Comparison of ENCODE assay signal across 10 cellular contexts in genomic region chr2:113503094-113504042, GRCh38. TPM values are rescaled to one million over a fixed set of nuclear protein-coding genes. Genes with fewer than 3 reads are reported as not detected.
DNase-seq lines count a peak whose midpoint lies in the region; ATAC-seq, FAIRE-seq and TF ChIP-seq lines count a peak whose summit lies in the region.
"Not testable (repeated sequence)": the region's sequence is repeated elsewhere in the genome, so short reads cannot be mapped to it uniquely, and the experiment has no call there.
"Had no signal": no experiment of that assay in that cellular context is flagged by ENCODE, and none has a peak within 500 bp of the region (broad histone marks: within the 10 kb centered on the region; RNA-seq: fewer than 3 reads in every experiment).

No MANE protein-coding gene starts in this region.

- H3K9me3 Mint-ChIP-seq in CD4-positive, CD25-positive, alpha-beta regulatory T cell: not testable (repeated sequence)

- under 1% methylated on average over 25 of the region's 116 CpGs for WGBS in GM12878 (ENCODE audit: insufficient coverage, insufficient replicate concordance, low lambda C conversion rate, missing lambda C conversion rate)

- not testable (repeated sequence) for H3K79me2 ChIP-seq in GM12878 (ENCODE audit: control insufficient read depth, insufficient read depth, low read length)

- H3K27ac ChIP-seq in CD4-positive, CD25-positive, alpha-beta regulatory T cell (ENCODE audit: insufficient read depth, low read length, poor library complexity, severe bottlenecking); WERI-Rb-1; GM12878 (ENCODE audit: control insufficient read depth, insufficient read depth): not testable (repeated sequence)

- not testable (repeated sequence) for H3K27me3 ChIP-seq in CD4-positive, CD25-positive, alpha-beta regulatory T cell (ENCODE audit: control insufficient read depth, insufficient read depth, low read length); WERI-Rb-1 (ENCODE audit: insufficient read depth, low read depth, severe bottlenecking); GM12878 (replicated peaks in 1 of 2; ENCODE audit: control insufficient read depth in 2 of 2, insufficient read depth in 2 of 2, low read length in 1 of 2)

- not testable (repeated sequence) for H4K20me1 ChIP-seq in GM12878 (ENCODE audit: control insufficient read depth, insufficient read depth)

- TF ChIP-seq RAD21 in GM12878 (IDR thresholded peaks at IDR 0.05; ENCODE audit: insufficient read depth, low read depth, low read length): not testable (repeated sequence)

- peak in 2 of 3 donors; percentile 16 to 32 for DNase-seq in CD4-positive, CD25-positive, alpha-beta regulatory T cell
- not testable (repeated sequence) for DNase-seq in WERI-Rb-1; GM12878 (ENCODE audit: low read depth, low spot score)
- DNase-seq in germinal center (ENCODE audit: low spot score) (peak; percentile 17), mucosa of descending colon (peak in 2 of 3 donors; percentile 16 to 44)
- peak; percentile 24 to 55 for DNase-seq in stimulated activated CD4-positive, alpha-beta T cell treated with anti-CD3 and anti-CD28 coated beads, Interleukin-2, amount 100 ng/mL, for 24 hours

- intact Hi-C loops in GM12878 (cut with micrococcal nuclease; ENCODE audit: unreplicated experiment); mucosa of descending colon (cut with DNase I, micrococcal nuclease): not testable (repeated sequence)

- not testable (repeated sequence) for TF ChIP-seq EP300 in GM12878 (IDR thresholded peaks at IDR 0.05; ENCODE audit: borderline replicate concordance in 1 of 2, control insufficient read depth in 1 of 2, low read depth in 2 of 2, low read length in 2 of 2)

- H3K4me1 ChIP-seq in CD4-positive, CD25-positive, alpha-beta regulatory T cell (ENCODE audit: control insufficient read depth, insufficient read depth, low read length, poor library complexity, severe bottlenecking): peaks cover 15% of the 10 kb centered on the region
- H3K4me1 ChIP-seq in GM12878 (ENCODE audit: control insufficient read depth, insufficient read depth, low read length): not testable (repeated sequence)
- H3K4me1 ChIP-seq in mucosa of descending colon (ENCODE audit: low read depth): peaks cover 18% of the 10 kb centered on the region

- not testable (repeated sequence) for TF ChIP-seq POLR2A in GM12878 (IDR thresholded peaks at IDR 0.05; ENCODE audit: low read depth, low read length)

- in situ Hi-C loops in GM12878 (cut with MboI): not testable (repeated sequence)

- not testable (repeated sequence) for H3K36me3 ChIP-seq in CD4-positive, CD25-positive, alpha-beta regulatory T cell (ENCODE audit: control insufficient read depth, insufficient read depth, low read length); WERI-Rb-1; GM12878 (ENCODE audit: control insufficient read depth in 2 of 2, insufficient read depth in 2 of 2, low read length in 1 of 2); mucosa of descending colon (ENCODE audit: low read depth)

- peak overlapping the region; percentile 55 for H3K4me2 ChIP-seq in GM12878 (ENCODE audit: control insufficient read depth, insufficient read depth)

- not testable (repeated sequence) for H3K36me3 Mint-ChIP-seq in CD4-positive, CD25-positive, alpha-beta regulatory T cell

- peak overlapping the region in 3 of 4 donors; percentile 66 to 77 (median 72) for H3K4me3 Mint-ChIP-seq in CD4-positive, CD25-positive, alpha-beta regulatory T cell

- not testable (repeated sequence) for H3K4me3 ChIP-seq in CD4-positive, CD25-positive, alpha-beta regulatory T cell (ENCODE audit: low read depth, low read length); GM12878; mucosa of descending colon
- H3K4me3 ChIP-seq in WERI-Rb-1 (ENCODE audit: low read depth, low read length): peak overlapping the region; percentile 39

- H3K27me3 Mint-ChIP-seq in CD4-positive, CD25-positive, alpha-beta regulatory T cell: peaks cover 23% of the 10 kb centered on the region

- peak; percentile 48 to 60 for ATAC-seq in CD4-positive, CD25-positive, alpha-beta regulatory T cell (ENCODE audit: low read depth in 2 of 2)
- ATAC-seq in GM19468 (IDR thresholded peaks at IDR 0.05; ENCODE audit: extremely low read depth, unreplicated experiment): peak; percentile 44
- ATAC-seq in HG03354 (IDR thresholded peaks at IDR 0.05; ENCODE audit: poor library complexity, severe bottlenecking, unreplicated experiment): peak; percentile 68
- peak; percentile 87 for ATAC-seq in GM12878
- peak; percentile 57 for ATAC-seq in mucosa of descending colon

- SMC1A ChIA-PET in GM12878 (lab: Charles Lee; ENCODE audit: uncharacterized antibody, unreplicated experiment): not testable (repeated sequence)

- POLR2A ChIA-PET in GM12878 (lab: Charles Lee): not testable (repeated sequence)

- H3K9ac ChIP-seq in GM12878 (ENCODE audit: control insufficient read depth, insufficient read depth, low read length): not testable (repeated sequence)

- H3K27ac Mint-ChIP-seq in CD4-positive, CD25-positive, alpha-beta regulatory T cell: not testable (repeated sequence)

- CTCF ChIA-PET in GM12878 (lab: Yijun Ruan, JAX): not testable (repeated sequence)

- TF ChIP-seq CTCF in WERI-Rb-1 (IDR thresholded peaks at IDR 0.05; ENCODE audit: low read depth, low read length); GM12878 (IDR thresholded peaks at IDR 0.05 in 2 of 3, conservative IDR thresholded peaks at IDR 0.05 in 1 of 3; ENCODE audit: control insufficient read depth in 2 of 3, extremely low read depth in 1 of 3, insufficient read depth in 1 of 3, low read depth in 3 of 3, low read length in 3 of 3); mucosa of descending colon (IDR thresholded peaks at IDR 0.05): not testable (repeated sequence)

- H3K4me1 Mint-ChIP-seq in CD4-positive, CD25-positive, alpha-beta regulatory T cell: peaks cover 5 to 31% (median 5%) of the 10 kb centered on the region in 4 donors

- RAD21 ChIA-PET in GM12878 (lab: Charles Lee; ENCODE audit: unreplicated experiment): not testable (repeated sequence)

- H3K9me3 ChIP-seq in CD4-positive, CD25-positive, alpha-beta regulatory T cell (ENCODE audit: control insufficient read depth in 2 of 2, low read length in 2 of 2); WERI-Rb-1 (ENCODE audit: severe bottlenecking); GM12878 (replicated peaks; ENCODE audit: control insufficient read depth, insufficient read depth, low read length); mucosa of descending colon: not testable (repeated sequence)

- not testable (repeated sequence) for H2AFZ ChIP-seq in GM12878 (ENCODE audit: control insufficient read depth, low read depth, low read length)

- not testable (repeated sequence) for FAIRE-seq in GM12878 (lab: Jason Lieb, UNC)

- not testable (repeated sequence) for BruUV-seq in GM12878 (replicated peaks; lab: Mats Ljungman, UMichigan)

TF ChIP-seq in GM12878, 131 proteins besides CTCF, POLR2A, EP300 and RAD21:
- TF ChIP-seq HDAC6 (IDR thresholded peaks at IDR 0.05; ENCODE audit: unreplicated experiment): peak; percentile 55
- TF ChIP-seq SUZ12 (IDR thresholded peaks at IDR 0.05; ENCODE audit: unreplicated experiment): peak; percentile 81

RNA-seq across cellular contexts. Expression of gene FOXD4L1, which starts 4.9 kb away (rescaled TPM):
- not detected for total RNA-seq in CD4-positive, CD25-positive, alpha-beta regulatory T cell
- under 1 TPM in 1 of 4 donors, not detected in 3; 0.32 TPM for polyA plus RNA-seq in CD4-positive, CD25-positive, alpha-beta regulatory T cell
- total RNA-seq in GM12878 (2013; cell fraction: nucleolus; rRNA removed): 0.91 and 1.4 TPM in 2 replicates
- total RNA-seq in GM12878 (2014; rRNA removed) (0.05 and 0.11 TPM in 2 replicates), GM12878 (2014; rRNA removed; fragmentation: Illumina TruSeq; extraction: Trizol) (not detected in 2 replicates), GM12878 (2021) (0.16 TPM in 1 of 2 replicates, not detected in the other), mucosa of descending colon (under 1 TPM in 2 of 3 donors, not detected in 1; 0.17 to 0.32 TPM)
- not detected for polyA plus RNA-seq in GM12878 (2011; ENCODE audit: low read depth)
- polyA plus RNA-seq in GM12878 (2011; rRNA removed) (0.07 and 0.11 TPM in 2 replicates), GM12878 (2014; fragmentation: Illumina TruSeq; extraction: Trizol) (0.03 TPM in 1 of 2 replicates, not detected in the other), GM12878 (2014; fragmentation: Nextera tagmentation; extraction: Ambion mirVana) (not detected), GM12878 (2014; rRNA removed) (0.05 and 0.06 TPM in 2 replicates), GM12878 (2016; fragmentation: Nextera tagmentation; extraction: Ambion mirVana) (not detected)
- polyA plus RNA-seq in GM12878 (2011; cell fraction: cytosol; rRNA removed): 0.07 TPM in 2 replicates
- polyA plus RNA-seq in GM12878 (2011; cell fraction: nucleus; rRNA removed): 0.51 and 0.88 TPM in 2 replicates
- not detected in 2 replicates for polyA plus RNA-seq in GM12878 (2012)
- polyA minus RNA-seq in GM12878 (2011; rRNA and poly(A)+ RNA removed): 0.29 and 0.77 TPM in 2 replicates
- not detected in 2 replicates for polyA minus RNA-seq in GM12878 (2011; cell fraction: cytosol; rRNA and poly(A)+ RNA removed)
- 0.85 and 2.0 TPM in 2 replicates for polyA minus RNA-seq in GM12878 (2011; cell fraction: nucleus; rRNA and poly(A)+ RNA removed)
- total RNA-seq: kidney epithelial cell, SK-MEL-5 had no signal
